9 cellular contexts compared by ENCODE assay signal in the genomic region with DNA sequence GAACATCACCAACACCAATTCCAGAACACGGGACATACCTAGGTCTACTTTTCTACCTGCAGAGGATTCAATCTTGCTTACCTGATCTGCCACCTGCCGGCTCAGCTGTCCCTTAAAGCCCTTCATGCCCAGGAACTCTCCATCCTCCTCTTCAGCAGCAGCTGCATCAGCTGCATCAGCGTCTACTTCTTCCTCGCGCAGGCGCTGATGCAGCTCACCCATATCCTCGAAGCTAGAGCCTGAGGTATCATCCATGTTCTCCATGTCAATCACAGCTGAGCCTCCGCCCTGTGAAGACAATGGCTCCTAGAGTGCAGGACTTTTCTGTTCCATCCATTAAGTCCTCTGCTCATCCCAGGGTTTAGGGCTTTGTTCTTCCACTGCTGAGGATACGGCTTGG. TPM values are rescaled to one million over a fixed set of nuclear protein-coding genes. Genes with fewer than 3 reads are reported as not detected.
DNase-seq lines count a peak whose midpoint lies in the region; ATAC-seq, FAIRE-seq and TF ChIP-seq lines count a peak whose summit lies in the region.
"Had no signal": no experiment of that assay in that cellular context is flagged by ENCODE, and none has a peak within 500 bp of the region (broad histone marks: within the 10 kb centered on the region; RNA-seq: fewer than 3 reads in every experiment).

No MANE protein-coding gene starts in this region.

- no peak overlapping the region for H3K27ac Mint-ChIP-seq in progenitor cell of endocrine pancreas

- peak overlapping the region; percentile 98 for H3K9ac ChIP-seq in HepG2 (ENCODE audit: insufficient read depth, low read depth, low read length)

- H3K4me3 ChIP-seq in ascending aorta = peak overlapping the region; percentile 81 to 95
- peak overlapping the region; percentile 85 to 99 (median 93) for H3K4me3 ChIP-seq in HepG2 (replicated peaks in 1 of 3; ENCODE audit: insufficient read depth in 1 of 3, low read depth in 2 of 3, low read length in 3 of 3)
- peak overlapping the region; percentile 94 for H3K4me3 ChIP-seq in thymus (ENCODE audit: low read length)

- no peak overlapping the region for H3K4me3 Mint-ChIP-seq in progenitor cell of endocrine pancreas (ENCODE audit: low read depth)

- no peak for TF ChIP-seq RAD21 in HepG2 (CRISPR knock-in tag; IDR thresholded peaks at IDR 0.05)

- H4K20me1 ChIP-seq in HepG2 (ENCODE audit: insufficient read depth, low read length) = no peaks in the 10 kb centered on the region

- TF ChIP-seq EP300 in HepG2 (IDR thresholded peaks at IDR 0.05; ENCODE audit: low read depth in 2 of 2, low read length in 2 of 2) = no peak
- no peak for TF ChIP-seq EP300 in HepG2 (CRISPR knock-in tag; IDR thresholded peaks at IDR 0.05; ENCODE audit: borderline replicate concordance)

- in situ Hi-C loops in HepG2 (cut with HindIII; ENCODE audit: extremely low pct_ligation_motif_present, low pct_unique_long_range_greater_than_20kb) = no loop called here

- H3K36me3 ChIP-seq in ascending aorta = peaks cover 42 to 62% of the 10 kb centered on the region in 2 donors
- H3K36me3 ChIP-seq in HepG2 (replicated peaks in 1 of 2; ENCODE audit: control insufficient read depth in 1 of 2, insufficient read depth in 2 of 2, low read length in 2 of 2) = peaks cover 30 to 57% of the 10 kb centered on the region in 2 experiments
- peaks cover 46% of the 10 kb centered on the region for H3K36me3 ChIP-seq in thymus (ENCODE audit: control insufficient read depth, insufficient read depth)

- H3K79me2 ChIP-seq in HepG2 (ENCODE audit: insufficient read depth, low read length) = peaks cover 52% of the 10 kb centered on the region

- H2AFZ ChIP-seq in HepG2 (ENCODE audit: low read length) = no peak overlapping the region

- no peaks in the 10 kb centered on the region for H3K9me3 Mint-ChIP-seq in progenitor cell of endocrine pancreas (ENCODE audit: low read depth)

- H3K4me1 Mint-ChIP-seq in progenitor cell of endocrine pancreas (ENCODE audit: low read depth) = peaks cover 14% of the 10 kb centered on the region

- H3K9me3 ChIP-seq in ascending aorta (no peaks in the 10 kb centered on the region), HepG2 (ENCODE audit: low read length) (no peaks in the 10 kb centered on the region), thymus (ENCODE audit: control insufficient read depth) (no peaks in the 10 kb centered on the region)

- H3K27me3 ChIP-seq in ascending aorta (no peaks in the 10 kb centered on the region), HepG2 (ENCODE audit: control insufficient read depth in 1 of 2, insufficient read depth in 2 of 2, low read length in 2 of 2) (peaks cover 0 to 5% of the 10 kb centered on the region in 2 experiments; a peak in 1 of 5 replicates), thymus (ENCODE audit: control insufficient read depth, insufficient read depth) (no peaks in the 10 kb centered on the region)

- DNase-seq in NCI-H2227 (lab: John Stamatoyannopoulos, UW; ENCODE audit: unreplicated experiment) = peak; percentile 49
- no peak for DNase-seq in NCI-H2227 treated with DMSO at 0.1 percent for 48 hours (lab: John Stamatoyannopoulos, UW)
- no peak for DNase-seq in ascending aorta (ENCODE audit: low spot score in 2 of 2)
- no peak for DNase-seq in HepG2 (ENCODE audit: low spot score)
- DNase-seq in progenitor cell of endocrine pancreas (ENCODE audit: low spot score, unreplicated experiment) = no peak
- DNase-seq: activated CD4-positive, CD25-positive, alpha-beta regulatory T cell had no signal

- H3K27ac ChIP-seq in ascending aorta (peak overlapping the region in 1 of 2 donors; percentile 87), HepG2 (ENCODE audit: extremely low read length, insufficient read depth, low read length) (peak overlapping the region; percentile 72), thymus (ENCODE audit: low read depth) (no peak overlapping the region)

- no peaks in the 10 kb centered on the region for H3K27me3 Mint-ChIP-seq in progenitor cell of endocrine pancreas

- 60% methylated on average over 9 of the region's 9 CpGs for WGBS in HepG2 (ENCODE audit: low lambda C conversion rate)
- WGBS in thymus = 93% methylated on average over 9 of the region's 9 CpGs

- H3K4me2 ChIP-seq in HepG2 (ENCODE audit: low read depth, low read length) = peak overlapping the region; percentile 91

- TF ChIP-seq POLR2A in HepG2 (IDR thresholded peaks at IDR 0.05; ENCODE audit: insufficient read depth in 1 of 2, low read depth in 2 of 2, low read length in 2 of 2) = 0 out of 4 replicates have a peak, but pooled peaks of 1 of the 2 experiments have one; percentile 3

- no peak for FAIRE-seq in HepG2 (lab: Jason Lieb, UNC)

- CTCF ChIA-PET in HepG2 (lab: Yijun Ruan, JAX; ENCODE audit: low intra/inter-chr PET ratio, low total read pairs) = no interaction called here

- intact Hi-C loops in ascending aorta (cut with DNase I) = loop anchor here (2.0 to 10.0 kb wide), 8 partner anchors 39 to 1591 kb away; partner anchors contain the start of genes ABCC10, BYSL, GTPBP2 and MED20
- intact Hi-C loops in HepG2 (cut with micrococcal nuclease; ENCODE audit: unreplicated experiment) = loop anchor here (5.0 kb wide), 1 partner anchor 61 kb away; the partner anchor contains the start of genes POLH and XPO5

- no peak for TF ChIP-seq CTCF in ascending aorta (IDR thresholded peaks at IDR 0.05)
- TF ChIP-seq CTCF in HepG2 (CRISPR knock-in tag; IDR thresholded peaks at IDR 0.05) = 0 out of 2 replicates have a peak, but pooled peaks have one; percentile 19
- no peak for TF ChIP-seq CTCF in progenitor cell of endocrine pancreas (IDR thresholded peaks at IDR 0.05; ENCODE audit: unreplicated experiment)

- TSS peak; percentile 70 for BruUV-seq in HepG2 (replicated peaks; lab: Mats Ljungman, UMichigan)

- POLR2A ChIA-PET in HepG2 (lab: Yijun Ruan, JAX) = interaction anchor here (0.6 to 1.7 kb wide), 3 partner anchors 79 to 111 kb away, joined by 3 to 5 read pairs (median 5); partner anchors contain the start of gene ABCC10

- H3K36me3 Mint-ChIP-seq in progenitor cell of endocrine pancreas (ENCODE audit: insufficient read depth) = peaks cover 20% of the 10 kb centered on the region

- ATAC-seq in HepG2 (no peak), HG02759 (IDR thresholded peaks at IDR 0.05; ENCODE audit: unreplicated experiment) (no peak), GM19452 (IDR thresholded peaks at IDR 0.05; ENCODE audit: unreplicated experiment) (no peak)

- H3K4me1 ChIP-seq in ascending aorta = peaks cover 11 to 25% of the 10 kb centered on the region in 2 donors
- H3K4me1 ChIP-seq in HepG2 (ENCODE audit: insufficient read depth, low read length) = peaks cover 37% of the 10 kb centered on the region
- H3K4me1 ChIP-seq in thymus (ENCODE audit: control insufficient read depth, insufficient read depth, low read length) = peaks cover 16% of the 10 kb centered on the region

RNA-seq across cellular contexts. Expression of gene YIPF3, which starts 0.9 kb away (rescaled TPM):
- 71.4 TPM for total RNA-seq in ascending aorta
- total RNA-seq in HepG2 (2016; rRNA removed; fragmentation: Illumina TruSeq; extraction: Trizol) = 51.2 and 107 TPM in 2 replicates
- 19.3 and 20.8 TPM in 2 replicates for total RNA-seq in HepG2 (2016; cell fraction: cytosol; rRNA removed; fragmentation: Illumina TruSeq; extraction: Trizol; ENCODE audit: low read depth)
- 52.6 and 108 TPM in 2 replicates for total RNA-seq in HepG2 (2016; cell fraction: insoluble cytoplasmic fraction; rRNA removed; fragmentation: Illumina TruSeq; extraction: Trizol)
- 31.6 and 33.9 TPM in 2 replicates for total RNA-seq in HepG2 (2016; cell fraction: membrane; rRNA removed; fragmentation: Illumina TruSeq; extraction: Trizol)
- 73.3 and 83.7 TPM in 2 replicates for total RNA-seq in HepG2 (2016; cell fraction: nucleus; rRNA removed; fragmentation: Illumina TruSeq; extraction: Trizol)
- polyA plus RNA-seq in HepG2 (2011; rRNA removed) = 206 and 248 TPM in 2 replicates
- 157 and 165 TPM in 2 replicates for polyA plus RNA-seq in HepG2 (2011; cell fraction: cytosol; rRNA removed)
- polyA plus RNA-seq in HepG2 (2011; cell fraction: nucleus; rRNA removed) = 258 and 264 TPM in 2 replicates
- 74.4 and 84.6 TPM in 2 replicates for polyA plus RNA-seq in HepG2 (2012)
- polyA plus RNA-seq in HepG2 (2016; cell fraction: cytosol; fragmentation: Illumina TruSeq; extraction: Trizol; ENCODE audit: low read depth) = 20.5 and 25.2 TPM in 2 replicates
- polyA plus RNA-seq in HepG2 (2016; cell fraction: insoluble cytoplasmic fraction; fragmentation: Illumina TruSeq; extraction: Trizol; ENCODE audit: low read depth) = 66.6 and 70.3 TPM in 2 replicates
- polyA plus RNA-seq in HepG2 (2016; cell fraction: membrane; fragmentation: Illumina TruSeq; extraction: Trizol; ENCODE audit: low read depth) = 36.5 and 37.7 TPM in 2 replicates
- 171 and 181 TPM in 2 replicates for polyA plus RNA-seq in HepG2 (2016; cell fraction: nucleus; fragmentation: Illumina TruSeq; extraction: Trizol; ENCODE audit: insufficient read depth, low read depth)
- polyA minus RNA-seq in HepG2 (2011; rRNA and poly(A)+ RNA removed; ENCODE audit: low replicate concordance) = 223 and 558 TPM in 2 replicates
- 65.6 and 67.3 TPM in 2 replicates for polyA minus RNA-seq in HepG2 (2011; cell fraction: cytosol; rRNA and poly(A)+ RNA removed)
- polyA minus RNA-seq in HepG2 (2011; cell fraction: nucleus; rRNA and poly(A)+ RNA removed) = 65.1 and 74.2 TPM in 2 replicates
- 62.0 TPM for polyA plus RNA-seq in thymus
- total RNA-seq in progenitor cell of endocrine pancreas = 121 and 136 TPM in 2 replicates

RNA-seq across cellular contexts. Expression of gene POLR1C, which starts 1.1 kb away (rescaled TPM):
- total RNA-seq in ascending aorta (51.5 TPM), HepG2 (2016; rRNA removed; fragmentation: Illumina TruSeq; extraction: Trizol) (72.2 and 75.6 TPM in 2 replicates), progenitor cell of endocrine pancreas (45.4 and 47.4 TPM in 2 replicates)
- total RNA-seq in HepG2 (2016; cell fraction: cytosol; rRNA removed; fragmentation: Illumina TruSeq; extraction: Trizol; ENCODE audit: low read depth) = 19.4 and 24.1 TPM in 2 replicates
- 70.2 and 74.8 TPM in 2 replicates for total RNA-seq in HepG2 (2016; cell fraction: insoluble cytoplasmic fraction; rRNA removed; fragmentation: Illumina TruSeq; extraction: Trizol)
- 23.7 and 25.3 TPM in 2 replicates for total RNA-seq in HepG2 (2016; cell fraction: membrane; rRNA removed; fragmentation: Illumina TruSeq; extraction: Trizol)
- 59.4 and 67.1 TPM in 2 replicates for total RNA-seq in HepG2 (2016; cell fraction: nucleus; rRNA removed; fragmentation: Illumina TruSeq; extraction: Trizol)
- polyA plus RNA-seq in HepG2 (2011; rRNA removed) (55.2 and 62.6 TPM in 2 replicates), thymus (28.5 TPM)
- 38.9 and 45.7 TPM in 2 replicates for polyA plus RNA-seq in HepG2 (2011; cell fraction: cytosol; rRNA removed)
- polyA plus RNA-seq in HepG2 (2011; cell fraction: nucleus; rRNA removed) = 96.3 and 102 TPM in 2 replicates
- 50.7 and 62.3 TPM in 2 replicates for polyA plus RNA-seq in HepG2 (2012)
- polyA plus RNA-seq in HepG2 (2016; cell fraction: cytosol; fragmentation: Illumina TruSeq; extraction: Trizol; ENCODE audit: low read depth) = 7.2 and 7.7 TPM in 2 replicates
- 58.7 and 61.6 TPM in 2 replicates for polyA plus RNA-seq in HepG2 (2016; cell fraction: insoluble cytoplasmic fraction; fragmentation: Illumina TruSeq; extraction: Trizol; ENCODE audit: low read depth)
- 9.7 and 11.7 TPM in 2 replicates for polyA plus RNA-seq in HepG2 (2016; cell fraction: membrane; fragmentation: Illumina TruSeq; extraction: Trizol; ENCODE audit: low read depth)
- 97.9 and 104 TPM in 2 replicates for polyA plus RNA-seq in HepG2 (2016; cell fraction: nucleus; fragmentation: Illumina TruSeq; extraction: Trizol; ENCODE audit: insufficient read depth, low read depth)
- 40.9 and 99.4 TPM in 2 replicates for polyA minus RNA-seq in HepG2 (2011; rRNA and poly(A)+ RNA removed; ENCODE audit: low replicate concordance)
- polyA minus RNA-seq in HepG2 (2011; cell fraction: cytosol; rRNA and poly(A)+ RNA removed) = 17.0 and 20.2 TPM in 2 replicates
- polyA minus RNA-seq in HepG2 (2011; cell fraction: nucleus; rRNA and poly(A)+ RNA removed) = 41.5 and 42.6 TPM in 2 replicates

RNA-seq across cellular contexts. Expression of gene LRRC73, which starts 5.7 kb away (rescaled TPM):
- total RNA-seq in ascending aorta (not detected), HepG2 (2016; rRNA removed; fragmentation: Illumina TruSeq; extraction: Trizol) (0.11 and 0.17 TPM in 2 replicates), progenitor cell of endocrine pancreas (1.5 and 1.6 TPM in 2 replicates)
- 0.20 TPM in 1 of 2 replicates, not detected in the other for total RNA-seq in HepG2 (2016; cell fraction: cytosol; rRNA removed; fragmentation: Illumina TruSeq; extraction: Trizol; ENCODE audit: low read depth)
- total RNA-seq in HepG2 (2016; cell fraction: insoluble cytoplasmic fraction; rRNA removed; fragmentation: Illumina TruSeq; extraction: Trizol) = 0.16 and 0.22 TPM in 2 replicates
- total RNA-seq in HepG2 (2016; cell fraction: membrane; rRNA removed; fragmentation: Illumina TruSeq; extraction: Trizol) = 0.25 and 0.45 TPM in 2 replicates
- total RNA-seq in HepG2 (2016; cell fraction: nucleus; rRNA removed; fragmentation: Illumina TruSeq; extraction: Trizol) = 0.28 TPM in 1 of 2 replicates, not detected in the other
- polyA plus RNA-seq in HepG2 (2011; rRNA removed) (0.08 and 0.12 TPM in 2 replicates), thymus (0.11 TPM)
- polyA plus RNA-seq in HepG2 (2011; cell fraction: cytosol; rRNA removed) = 0.05 and 0.11 TPM in 2 replicates
- polyA plus RNA-seq in HepG2 (2011; cell fraction: nucleus; rRNA removed) = 0.28 and 0.39 TPM in 2 replicates
- 0.12 and 0.17 TPM in 2 replicates for polyA plus RNA-seq in HepG2 (2012)
- 0.10 and 0.14 TPM in 2 replicates for polyA plus RNA-seq in HepG2 (2016; cell fraction: cytosol; fragmentation: Illumina TruSeq; extraction: Trizol; ENCODE audit: low read depth)
- polyA plus RNA-seq in HepG2 (2016; cell fraction: insoluble cytoplasmic fraction; fragmentation: Illumina TruSeq; extraction: Trizol; ENCODE audit: low read depth) = 0.19 and 0.41 TPM in 2 replicates
- polyA plus RNA-seq in HepG2 (2016; cell fraction: membrane; fragmentation: Illumina TruSeq; extraction: Trizol; ENCODE audit: low read depth) = 0.17 and 0.19 TPM in 2 replicates
- polyA plus RNA-seq in HepG2 (2016; cell fraction: nucleus; fragmentation: Illumina TruSeq; extraction: Trizol; ENCODE audit: insufficient read depth, low read depth) = not detected in 2 replicates
- polyA minus RNA-seq in HepG2 (2011; rRNA and poly(A)+ RNA removed; ENCODE audit: low replicate concordance) = 0.06 and 0.09 TPM in 2 replicates
- not detected in 2 replicates for polyA minus RNA-seq in HepG2 (2011; cell fraction: cytosol; rRNA and poly(A)+ RNA removed)
- 0.50 and 0.77 TPM in 2 replicates for polyA minus RNA-seq in HepG2 (2011; cell fraction: nucleus; rRNA and poly(A)+ RNA removed)

RNA-seq across cellular contexts. Expression of gene TJAP1, which starts 38.4 kb away (rescaled TPM):
- total RNA-seq in ascending aorta (71.6 TPM), HepG2 (2016; rRNA removed; fragmentation: Illumina TruSeq; extraction: Trizol) (10.2 and 15.7 TPM in 2 replicates), progenitor cell of endocrine pancreas (64.5 and 65.8 TPM in 2 replicates)
- 6.4 and 7.2 TPM in 2 replicates for total RNA-seq in HepG2 (2016; cell fraction: cytosol; rRNA removed; fragmentation: Illumina TruSeq; extraction: Trizol; ENCODE audit: low read depth)
- total RNA-seq in HepG2 (2016; cell fraction: insoluble cytoplasmic fraction; rRNA removed; fragmentation: Illumina TruSeq; extraction: Trizol) = 12.5 and 16.8 TPM in 2 replicates
- 7.9 and 8.5 TPM in 2 replicates for total RNA-seq in HepG2 (2016; cell fraction: membrane; rRNA removed; fragmentation: Illumina TruSeq; extraction: Trizol)
- 22.6 and 23.5 TPM in 2 replicates for total RNA-seq in HepG2 (2016; cell fraction: nucleus; rRNA removed; fragmentation: Illumina TruSeq; extraction: Trizol)
- polyA plus RNA-seq in HepG2 (2011; rRNA removed) (41.6 and 48.3 TPM in 2 replicates), thymus (32.1 TPM)
- polyA plus RNA-seq in HepG2 (2011; cell fraction: cytosol; rRNA removed) = 19.2 and 22.0 TPM in 2 replicates
- 220 TPM in 2 replicates for polyA plus RNA-seq in HepG2 (2011; cell fraction: nucleus; rRNA removed)
- 27.3 and 28.6 TPM in 2 replicates for polyA plus RNA-seq in HepG2 (2012)
- 2.1 and 2.3 TPM in 2 replicates for polyA plus RNA-seq in HepG2 (2016; cell fraction: cytosol; fragmentation: Illumina TruSeq; extraction: Trizol; ENCODE audit: low read depth)
- 13.6 and 18.5 TPM in 2 replicates for polyA plus RNA-seq in HepG2 (2016; cell fraction: insoluble cytoplasmic fraction; fragmentation: Illumina TruSeq; extraction: Trizol; ENCODE audit: low read depth)
- 6.4 and 6.8 TPM in 2 replicates for polyA plus RNA-seq in HepG2 (2016; cell fraction: membrane; fragmentation: Illumina TruSeq; extraction: Trizol; ENCODE audit: low read depth)
- polyA plus RNA-seq in HepG2 (2016; cell fraction: nucleus; fragmentation: Illumina TruSeq; extraction: Trizol; ENCODE audit: insufficient read depth, low read depth) = 89.6 and 90.5 TPM in 2 replicates
- 17.3 and 27.1 TPM in 2 replicates for polyA minus RNA-seq in HepG2 (2011; rRNA and poly(A)+ RNA removed; ENCODE audit: low replicate concordance)
- polyA minus RNA-seq in HepG2 (2011; cell fraction: cytosol; rRNA and poly(A)+ RNA removed) = 9.3 and 9.7 TPM in 2 replicates
- polyA minus RNA-seq in HepG2 (2011; cell fraction: nucleus; rRNA and poly(A)+ RNA removed) = 38.8 and 46.0 TPM in 2 replicates
